22 cellular contexts compared by ENCODE assay signal in genomic region chr1:18726388-18726787, GRCh38.
"Had no signal": no experiment of that assay in that cellular context is flagged by ENCODE, and none has a peak within 500 bp of the region (broad histone marks: within the 10 kb centered on the region; RNA-seq: fewer than 3 reads in every experiment).

No MANE protein-coding gene starts in this region.

- H3K27me3 ChIP-seq: pancreas had no signal

- H3K9me3 ChIP-seq: esophagus squamous epithelium, heart left ventricle, left lung, pancreas, thoracic aorta, tibial nerve, upper lobe of left lung had no signal

- H3K4me3 ChIP-seq: esophagus squamous epithelium, heart left ventricle, left lung, pancreas, thoracic aorta, tibial nerve, upper lobe of left lung had no signal

- H3K36me3 ChIP-seq: esophagus squamous epithelium, heart left ventricle, left lung, pancreas, thoracic aorta, tibial nerve, upper lobe of left lung had no signal

- ATAC-seq: effector memory CD8-positive, alpha-beta T cell; heart left ventricle; left cardiac atrium; left lung; naive thymus-derived CD4-positive, alpha-beta T cell; pancreas; sciatic nerve; stimulated activated naive B cell treated with anti-CD40 and anti-IgM and Interleukin-4, amounts not matched to agents 10 μg/mL and 1 μg/mL and 100 μg/mL, for 72 hours had no signal

- H3K27ac ChIP-seq: epithelial cell of prostate, esophagus squamous epithelium, heart left ventricle, left lung, pancreas, thoracic aorta, tibial nerve, upper lobe of left lung had no signal

- DNase-seq: cerebellar nuclear complex; cortex of kidney; effector memory CD8-positive, alpha-beta T cell; esophagus squamous epithelium; foreskin melanocyte; heart left ventricle; hippocampal formation; left cardiac atrium; left lung; mesenchymal stem cell; midbrain; naive thymus-derived CD4-positive, alpha-beta T cell; nephron progenitor cell; occipital lobe; pancreas; stimulated activated CD4-positive, alpha-beta T cell treated with anti-CD3 and anti-CD28 coated beads, Interleukin-2, amount 100 ng/mL, for 48 hours; stimulated activated naive B cell treated with anti-CD40 and anti-IgM and Interleukin-4, amounts not matched to agents 10 μg/mL and 1 μg/mL and 100 μg/mL, for 72 hours; upper lobe of left lung had no signal

- H3K4me1 ChIP-seq: esophagus squamous epithelium, left lung, pancreas, tibial nerve, upper lobe of left lung had no signal
